9 cellular contexts compared by ENCODE assay signal in genomic region chrX:101409043-101409442, GRCh38. TPM values are rescaled to one million over a fixed set of nuclear protein-coding genes. Genes with fewer than 3 reads are reported as not detected.
A peak's percentile ranks its signal among the peaks of the same experiment; 100 is the strongest.
DNase-seq lines count a peak whose midpoint lies in the region; ATAC-seq and TF ChIP-seq lines count a peak whose summit lies in the region.
"Had no signal": no experiment of that assay in that cellular context is flagged by ENCODE, and none has a peak within 500 bp of the region (broad histone marks: within the 10 kb centered on the region; RNA-seq: fewer than 3 reads in every experiment).

No MANE protein-coding gene starts in this region.

- H3K4me1 ChIP-seq in gastrocnemius medialis, result peaks cover 20 to 24% of the 10 kb centered on the region in 2 donors

- H3K27me3 ChIP-seq in H7 (ENCODE audit: control insufficient read depth, insufficient read depth, low read length) (no peaks in the 10 kb centered on the region), gastrocnemius medialis (no peaks in the 10 kb centered on the region)

- H3K9me3 ChIP-seq in SK-N-MC (ENCODE audit: low read depth, low read length), result no peaks in the 10 kb centered on the region
- H3K9me3 ChIP-seq in gastrocnemius medialis, result no peaks in the 10 kb centered on the region

- TF ChIP-seq CTCF in fibroblast of villous mesenchyme (IDR thresholded peaks at IDR 0.05; ENCODE audit: insufficient read depth, low read depth, low read length), result no peak
- TF ChIP-seq CTCF in gastrocnemius medialis (IDR thresholded peaks at IDR 0.05 in 4 of 5, conservative IDR thresholded peaks at IDR 0.05 in 1 of 5), result no peak

- in situ Hi-C loops in gastrocnemius medialis (cut with MboI; ENCODE audit: low sequenced_read_pairs in 4 of 4), result loop anchor here in 2 of 4 donors (25.0 kb wide), 2 partner anchors 378 to 528 kb away; partner anchors contain the start of gene ZMAT1 (in 1 of the 2)

- H3K27ac ChIP-seq in SK-N-MC (no peak overlapping the region), gastrocnemius medialis (peak overlapping the region; percentile 89 to 96 (median 94))

- peak overlapping the region; percentile 72 for H3K4me3 ChIP-seq in H7 (ENCODE audit: insufficient read depth, low read depth, low read length)
- peak overlapping the region; percentile 89 for H3K4me3 ChIP-seq in SK-N-MC
- H3K4me3 ChIP-seq in fibroblast of villous mesenchyme (ENCODE audit: low read depth, low read length), result peak overlapping the region; percentile 76
- H3K4me3 ChIP-seq in gastrocnemius medialis, result peak overlapping the region; percentile 69 to 78 (median 70)

- intact Hi-C loops in gastrocnemius medialis (cut with DNase I; ENCODE audit: low total_unique reads) (loop anchor here (2.0 to 5.0 kb wide), 2 partner anchors 18 to 208 kb away; partner anchors contain the start of genes ARMCX6 and RPL36A), posterior vena cava (cut with DNase I) (no loop called here)

- DNase-seq in H7, result no peak
- DNase-seq in SK-N-MC (ENCODE audit: low read depth, low spot score), result no peak
- DNase-seq in fibroblast of villous mesenchyme (ENCODE audit: low read depth), result peak; percentile 44
- DNase-seq in gastrocnemius medialis, result no peak
- no peak for DNase-seq in posterior vena cava (ENCODE audit: low spot score)
- no peak for DNase-seq in occipital lobe (lab: John Stamatoyannopoulos, UW)
- DNase-seq in retina, result no peak
- DNase-seq: cortex of kidney had no signal

- H3K9ac ChIP-seq in SK-N-MC (ENCODE audit: insufficient read length), result peak overlapping the region; percentile 95

- no peak for TF ChIP-seq POLR2A in gastrocnemius medialis (IDR thresholded peaks at IDR 0.05)

- H3K36me3 ChIP-seq in H7 (replicated peaks; ENCODE audit: control insufficient read depth, insufficient read depth, low read length) (peaks cover 6% of the 10 kb centered on the region), SK-N-MC (ENCODE audit: insufficient read depth, low read length) (peaks cover 16% of the 10 kb centered on the region; the same call in 1 of the 2 replicates), gastrocnemius medialis (peaks cover 0 to 9% of the 10 kb centered on the region in 2 donors)

- ATAC-seq in gastrocnemius medialis, result no peak
- ATAC-seq in GM19324 (IDR thresholded peaks at IDR 0.05; ENCODE audit: low FRiP score, unreplicated experiment), result no peak

RNA-seq across cellular contexts. Expression of gene HNRNPH2, which starts 1.0 kb away (rescaled TPM):
- total RNA-seq in H7 (2014; rRNA removed; shearing (Covaris generic)), result 33.5 and 35.0 TPM in 2 replicates
- total RNA-seq in fibroblast of villous mesenchyme (57.3 and 74.7 TPM in 2 replicates), gastrocnemius medialis (10 to 100 TPM; 33.8 to 58.1 (median 43.3) TPM), posterior vena cava (10 to 100 TPM; 50.9 to 54.4 TPM), occipital lobe (92.5 TPM)

RNA-seq across cellular contexts. Expression of gene GLA, which starts 1.3 kb away (rescaled TPM):
- 48.1 and 58.3 TPM in 2 replicates for total RNA-seq in H7 (2014; rRNA removed; shearing (Covaris generic))
- total RNA-seq in fibroblast of villous mesenchyme, result 31.2 and 45.8 TPM in 2 replicates
- total RNA-seq in gastrocnemius medialis, result 10 to 100 TPM; 13.4 to 16.3 (median 14.6) TPM
- 10 to 100 TPM; 20.1 to 24.2 TPM for total RNA-seq in posterior vena cava
- total RNA-seq in occipital lobe, result 20.7 TPM

RNA-seq across cellular contexts. Expression of gene RPL36A, which starts 18.2 kb away (rescaled TPM):
- 794 and 812 TPM in 2 replicates for total RNA-seq in H7 (2014; rRNA removed; shearing (Covaris generic))
- total RNA-seq in fibroblast of villous mesenchyme (103 and 132 TPM in 2 replicates), gastrocnemius medialis (1,000 to 10,000 TPM in 3 of 4 donors, 100 to 1,000 TPM in 1; 627 to 1,470 (median 1,100) TPM), posterior vena cava (100 to 1,000 TPM; 203 to 225 TPM), occipital lobe (287 TPM)

RNA-seq across cellular contexts. Expression of gene BTK, which starts 23.1 kb away (rescaled TPM):
- total RNA-seq in H7 (2014; rRNA removed; shearing (Covaris generic)), result 0.07 and 0.11 TPM in 2 replicates
- total RNA-seq in fibroblast of villous mesenchyme (not detected in 2 replicates), gastrocnemius medialis (1 to 10 TPM in 1 of 4 donors, under 1 TPM in 2, not detected in 1; 0.75 to 1.5 (median 1.00) TPM), posterior vena cava (10 to 100 TPM in 1 of 2 donors, 1 to 10 TPM in 1; 5.2 to 11.5 TPM), occipital lobe (0.94 TPM)
